ENCODE assay signal across 1 cellular context in the genomic region with DNA sequence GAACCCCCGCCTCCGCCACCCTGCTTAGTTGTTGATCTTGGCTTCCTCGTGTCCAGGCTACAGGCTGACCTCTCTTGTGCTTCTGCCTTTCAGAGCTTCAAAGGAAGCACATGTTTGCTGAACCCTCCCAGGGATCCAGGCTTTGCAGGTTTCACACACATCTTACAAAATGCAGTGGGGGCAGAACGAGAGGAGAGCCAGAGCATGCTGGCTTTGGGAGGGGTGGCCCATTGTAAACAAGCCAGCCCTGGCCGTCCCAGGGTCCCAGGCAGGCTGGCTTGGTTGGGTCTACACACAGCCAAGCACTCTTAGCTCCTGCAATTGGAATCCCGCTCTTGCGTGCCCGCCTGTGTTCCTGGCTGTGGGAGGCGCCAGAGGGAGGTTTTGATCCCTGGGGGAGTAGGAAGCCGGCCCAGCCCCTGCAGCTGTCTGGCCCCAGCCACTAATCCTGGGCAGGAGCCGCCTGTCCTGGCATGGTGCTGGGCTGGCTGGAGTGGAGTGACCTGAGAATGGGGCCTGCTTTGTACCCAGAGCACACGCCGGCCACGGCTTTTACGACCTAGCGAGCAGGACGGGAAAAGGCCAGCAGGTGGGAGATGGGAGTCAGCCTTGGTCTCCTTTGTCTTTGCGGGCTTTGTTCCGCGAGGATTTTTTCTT.
TF ChIP-seq lines count a peak whose summit lies in the region.

No MANE protein-coding gene starts in this region.

TF ChIP-seq in HepG2, 621 proteins besides CTCF, POLR2A, EP300 and RAD21 (continued from another document and continues in another):
- TF ChIP-seq, protein P1, sequence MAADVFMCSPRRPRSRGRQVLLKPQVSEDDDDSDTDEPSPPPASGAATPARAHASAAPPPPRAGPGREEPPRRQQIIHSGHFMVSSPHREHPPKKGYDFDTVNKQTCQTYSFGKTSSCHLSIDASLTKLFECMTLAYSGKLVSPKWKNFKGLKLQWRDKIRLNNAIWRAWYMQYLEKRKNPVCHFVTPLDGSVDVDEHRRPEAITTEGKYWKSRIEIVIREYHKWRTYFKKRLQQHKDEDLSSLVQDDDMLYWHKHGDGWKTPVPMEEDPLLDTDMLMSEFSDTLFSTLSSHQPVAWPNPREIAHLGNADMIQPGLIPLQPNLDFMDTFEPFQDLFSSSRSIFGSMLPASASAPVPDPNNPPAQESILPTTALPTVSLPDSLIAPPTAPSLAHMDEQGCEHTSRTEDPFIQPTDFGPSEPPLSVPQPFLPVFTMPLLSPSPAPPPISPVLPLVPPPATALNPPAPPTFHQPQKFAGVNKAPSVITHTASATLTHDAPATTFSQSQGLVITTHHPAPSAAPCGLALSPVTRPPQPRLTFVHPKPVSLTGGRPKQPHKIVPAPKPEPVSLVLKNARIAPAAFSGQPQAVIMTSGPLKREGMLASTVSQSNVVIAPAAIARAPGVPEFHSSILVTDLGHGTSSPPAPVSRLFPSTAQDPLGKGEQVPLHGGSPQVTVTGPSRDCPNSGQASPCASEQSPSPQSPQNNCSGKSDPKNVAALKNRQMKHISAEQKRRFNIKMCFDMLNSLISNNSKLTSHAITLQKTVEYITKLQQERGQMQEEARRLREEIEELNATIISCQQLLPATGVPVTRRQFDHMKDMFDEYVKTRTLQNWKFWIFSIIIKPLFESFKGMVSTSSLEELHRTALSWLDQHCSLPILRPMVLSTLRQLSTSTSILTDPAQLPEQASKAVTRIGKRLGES (CRISPR knock-in tag; IDR thresholded peaks at IDR 0.05; ENCODE audit: borderline replicate concordance), result peak; percentile 85; the same call in 1 of the 2 replicates
- TF ChIP-seq, protein P2, sequence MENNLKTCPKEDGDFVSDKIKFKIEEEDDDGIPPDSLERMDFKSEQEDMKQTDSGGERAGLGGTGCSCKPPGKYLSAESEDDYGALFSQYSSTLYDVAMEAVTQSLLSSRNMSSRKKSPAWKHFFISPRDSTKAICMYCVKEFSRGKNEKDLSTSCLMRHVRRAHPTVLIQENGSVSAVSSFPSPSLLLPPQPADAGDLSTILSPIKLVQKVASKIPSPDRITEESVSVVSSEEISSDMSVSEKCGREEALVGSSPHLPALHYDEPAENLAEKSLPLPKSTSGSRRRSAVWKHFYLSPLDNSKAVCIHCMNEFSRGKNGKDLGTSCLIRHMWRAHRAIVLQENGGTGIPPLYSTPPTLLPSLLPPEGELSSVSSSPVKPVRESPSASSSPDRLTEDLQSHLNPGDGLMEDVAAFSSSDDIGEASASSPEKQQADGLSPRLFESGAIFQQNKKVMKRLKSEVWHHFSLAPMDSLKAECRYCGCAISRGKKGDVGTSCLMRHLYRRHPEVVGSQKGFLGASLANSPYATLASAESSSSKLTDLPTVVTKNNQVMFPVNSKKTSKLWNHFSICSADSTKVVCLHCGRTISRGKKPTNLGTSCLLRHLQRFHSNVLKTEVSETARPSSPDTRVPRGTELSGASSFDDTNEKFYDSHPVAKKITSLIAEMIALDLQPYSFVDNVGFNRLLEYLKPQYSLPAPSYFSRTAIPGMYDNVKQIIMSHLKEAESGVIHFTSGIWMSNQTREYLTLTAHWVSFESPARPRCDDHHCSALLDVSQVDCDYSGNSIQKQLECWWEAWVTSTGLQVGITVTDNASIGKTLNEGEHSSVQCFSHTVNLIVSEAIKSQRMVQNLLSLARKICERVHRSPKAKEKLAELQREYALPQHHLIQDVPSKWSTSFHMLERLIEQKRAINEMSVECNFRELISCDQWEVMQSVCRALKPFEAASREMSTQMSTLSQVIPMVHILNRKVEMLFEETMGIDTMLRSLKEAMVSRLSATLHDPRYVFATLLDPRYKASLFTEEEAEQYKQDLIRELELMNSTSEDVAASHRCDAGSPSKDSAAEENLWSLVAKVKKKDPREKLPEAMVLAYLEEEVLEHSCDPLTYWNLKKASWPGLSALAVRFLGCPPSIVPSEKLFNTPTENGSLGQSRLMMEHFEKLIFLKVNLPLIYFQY (CRISPR knock-in tag; IDR thresholded peaks at IDR 0.05; ENCODE audit: borderline replicate concordance), result peak; percentile 95
- TF ChIP-seq NR2F1 (CRISPR knock-in tag; IDR thresholded peaks at IDR 0.05) (peak in 1 of 2 experiments; percentile 78; a peak in 1 of 4 replicates), KDM6A (CRISPR knock-in tag; IDR thresholded peaks at IDR 0.05; ENCODE audit: low read depth) (peak; percentile 82), ZNF550 (CRISPR knock-in tag; IDR thresholded peaks at IDR 0.05; ENCODE audit: borderline replicate concordance) (0 out of 2 replicates have a peak, but pooled peaks have one; percentile 72), JARID2 (CRISPR knock-in tag; IDR thresholded peaks at IDR 0.05; ENCODE audit: insufficient replicate concordance) (no peak), ZNF563 (CRISPR knock-in tag; IDR thresholded peaks at IDR 0.05) (peak; percentile 86; the same call in 1 of the 2 replicates), ZFP37 (CRISPR knock-in tag; IDR thresholded peaks at IDR 0.05; ENCODE audit: borderline replicate concordance) (peak; percentile 91), HNF4A (CRISPR knock-in tag; IDR thresholded peaks at IDR 0.05) (peak; percentile 88), ZNF101 (CRISPR knock-in tag; IDR thresholded peaks at IDR 0.05; ENCODE audit: borderline replicate concordance, low read depth) (0 out of 2 replicates have a peak, but pooled peaks have one; percentile 65), NCOR1 (IDR thresholded peaks at IDR 0.05; ENCODE audit: borderline replicate concordance, low read length) (peak; percentile 69; the same call in 1 of the 2 replicates), PRPF4 (IDR thresholded peaks at IDR 0.05; ENCODE audit: low read depth, low read length, poor library complexity, severe bottlenecking) (no peak), ZFP62 (CRISPR knock-in tag; IDR thresholded peaks at IDR 0.05) (no peak; the same call in 1 of the 2 replicates), KMT2A (CRISPR knock-in tag; IDR thresholded peaks at IDR 0.05) (peak; percentile 92; the same call in 1 of the 2 replicates), ZNF850 (CRISPR knock-in tag; conservative IDR thresholded peaks at IDR 0.05) (no peak), ZNF136 (CRISPR knock-in tag; IDR thresholded peaks at IDR 0.05; ENCODE audit: low read depth) (0 out of 2 replicates have a peak, but pooled peaks have one; percentile 87), ZNF138 (CRISPR knock-in tag; IDR thresholded peaks at IDR 0.05; ENCODE audit: low read depth) (peak; percentile 88), SALL1 (CRISPR knock-in tag; IDR thresholded peaks at IDR 0.05) (peak; percentile 99), AGO1 (IDR thresholded peaks at IDR 0.05; ENCODE audit: low read depth, low read length, poor library complexity, severe bottlenecking) (no peak), ZNF629 (CRISPR knock-in tag; conservative IDR thresholded peaks at IDR 0.05) (peak; percentile 70), RBM22 (optimal IDR thresholded peaks at IDR 0.05; ENCODE audit: low read length) (peak; percentile 94), ZNF816 (CRISPR knock-in tag; IDR thresholded peaks at IDR 0.05; ENCODE audit: borderline replicate concordance) (peak; percentile 58; the same call in 1 of the 2 replicates), NFIB (CRISPR knock-in tag; IDR thresholded peaks at IDR 0.05; ENCODE audit: borderline replicate concordance) (no peak), MED1 (CRISPR knock-in tag; IDR thresholded peaks at IDR 0.05) (peak; percentile 94), TARDBP (CRISPR knock-in tag; IDR thresholded peaks at IDR 0.05) (peak; percentile 100), ZFAT (CRISPR knock-in tag; conservative IDR thresholded peaks at IDR 0.05) (no peak), TEAD2 (CRISPR knock-in tag; IDR thresholded peaks at IDR 0.05) (no peak; the same call in 1 of the 2 replicates), MXI1 (IDR thresholded peaks at IDR 0.05; ENCODE audit: borderline replicate concordance, low read depth, low read length) (peak; percentile 69; the same call in 1 of the 3 replicates), KMT2B (CRISPR knock-in tag; IDR thresholded peaks at IDR 0.05) (peak; percentile 76), CCDC6 (CRISPR knock-in tag; IDR thresholded peaks at IDR 0.05) (peak; percentile 99), TOE1 (CRISPR knock-in tag; IDR thresholded peaks at IDR 0.05) (no peak; the same call in 1 of the 2 replicates), SIX4 (CRISPR knock-in tag; IDR thresholded peaks at IDR 0.05) (peak; percentile 85), ZNF263 (CRISPR knock-in tag; IDR thresholded peaks at IDR 0.05) (peak; percentile 55), ZNF672 (CRISPR knock-in tag; IDR thresholded peaks at IDR 0.05) (no peak)
- TF ChIP-seq, protein P3, sequence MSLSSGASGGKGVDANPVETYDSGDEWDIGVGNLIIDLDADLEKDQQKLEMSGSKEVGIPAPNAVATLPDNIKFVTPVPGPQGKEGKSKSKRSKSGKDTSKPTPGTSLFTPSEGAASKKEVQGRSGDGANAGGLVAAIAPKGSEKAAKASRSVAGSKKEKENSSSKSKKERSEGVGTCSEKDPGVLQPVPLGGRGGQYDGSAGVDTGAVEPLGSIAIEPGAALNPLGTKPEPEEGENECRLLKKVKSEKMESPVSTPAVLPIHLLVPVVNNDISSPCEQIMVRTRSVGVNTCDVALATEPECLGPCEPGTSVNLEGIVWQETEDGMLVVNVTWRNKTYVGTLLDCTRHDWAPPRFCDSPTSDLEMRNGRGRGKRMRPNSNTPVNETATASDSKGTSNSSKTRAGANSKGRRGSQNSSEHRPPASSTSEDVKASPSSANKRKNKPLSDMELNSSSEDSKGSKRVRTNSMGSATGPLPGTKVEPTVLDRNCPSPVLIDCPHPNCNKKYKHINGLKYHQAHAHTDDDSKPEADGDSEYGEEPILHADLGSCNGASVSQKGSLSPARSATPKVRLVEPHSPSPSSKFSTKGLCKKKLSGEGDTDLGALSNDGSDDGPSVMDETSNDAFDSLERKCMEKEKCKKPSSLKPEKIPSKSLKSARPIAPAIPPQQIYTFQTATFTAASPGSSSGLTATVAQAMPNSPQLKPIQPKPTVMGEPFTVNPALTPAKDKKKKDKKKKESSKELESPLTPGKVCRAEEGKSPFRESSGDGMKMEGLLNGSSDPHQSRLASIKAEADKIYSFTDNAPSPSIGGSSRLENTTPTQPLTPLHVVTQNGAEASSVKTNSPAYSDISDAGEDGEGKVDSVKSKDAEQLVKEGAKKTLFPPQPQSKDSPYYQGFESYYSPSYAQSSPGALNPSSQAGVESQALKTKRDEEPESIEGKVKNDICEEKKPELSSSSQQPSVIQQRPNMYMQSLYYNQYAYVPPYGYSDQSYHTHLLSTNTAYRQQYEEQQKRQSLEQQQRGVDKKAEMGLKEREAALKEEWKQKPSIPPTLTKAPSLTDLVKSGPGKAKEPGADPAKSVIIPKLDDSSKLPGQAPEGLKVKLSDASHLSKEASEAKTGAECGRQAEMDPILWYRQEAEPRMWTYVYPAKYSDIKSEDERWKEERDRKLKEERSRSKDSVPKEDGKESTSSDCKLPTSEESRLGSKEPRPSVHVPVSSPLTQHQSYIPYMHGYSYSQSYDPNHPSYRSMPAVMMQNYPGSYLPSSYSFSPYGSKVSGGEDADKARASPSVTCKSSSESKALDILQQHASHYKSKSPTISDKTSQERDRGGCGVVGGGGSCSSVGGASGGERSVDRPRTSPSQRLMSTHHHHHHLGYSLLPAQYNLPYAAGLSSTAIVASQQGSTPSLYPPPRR (CRISPR knock-in tag; IDR thresholded peaks at IDR 0.05; ENCODE audit: borderline replicate concordance), result peak; percentile 95
- TF ChIP-seq, protein P4, sequence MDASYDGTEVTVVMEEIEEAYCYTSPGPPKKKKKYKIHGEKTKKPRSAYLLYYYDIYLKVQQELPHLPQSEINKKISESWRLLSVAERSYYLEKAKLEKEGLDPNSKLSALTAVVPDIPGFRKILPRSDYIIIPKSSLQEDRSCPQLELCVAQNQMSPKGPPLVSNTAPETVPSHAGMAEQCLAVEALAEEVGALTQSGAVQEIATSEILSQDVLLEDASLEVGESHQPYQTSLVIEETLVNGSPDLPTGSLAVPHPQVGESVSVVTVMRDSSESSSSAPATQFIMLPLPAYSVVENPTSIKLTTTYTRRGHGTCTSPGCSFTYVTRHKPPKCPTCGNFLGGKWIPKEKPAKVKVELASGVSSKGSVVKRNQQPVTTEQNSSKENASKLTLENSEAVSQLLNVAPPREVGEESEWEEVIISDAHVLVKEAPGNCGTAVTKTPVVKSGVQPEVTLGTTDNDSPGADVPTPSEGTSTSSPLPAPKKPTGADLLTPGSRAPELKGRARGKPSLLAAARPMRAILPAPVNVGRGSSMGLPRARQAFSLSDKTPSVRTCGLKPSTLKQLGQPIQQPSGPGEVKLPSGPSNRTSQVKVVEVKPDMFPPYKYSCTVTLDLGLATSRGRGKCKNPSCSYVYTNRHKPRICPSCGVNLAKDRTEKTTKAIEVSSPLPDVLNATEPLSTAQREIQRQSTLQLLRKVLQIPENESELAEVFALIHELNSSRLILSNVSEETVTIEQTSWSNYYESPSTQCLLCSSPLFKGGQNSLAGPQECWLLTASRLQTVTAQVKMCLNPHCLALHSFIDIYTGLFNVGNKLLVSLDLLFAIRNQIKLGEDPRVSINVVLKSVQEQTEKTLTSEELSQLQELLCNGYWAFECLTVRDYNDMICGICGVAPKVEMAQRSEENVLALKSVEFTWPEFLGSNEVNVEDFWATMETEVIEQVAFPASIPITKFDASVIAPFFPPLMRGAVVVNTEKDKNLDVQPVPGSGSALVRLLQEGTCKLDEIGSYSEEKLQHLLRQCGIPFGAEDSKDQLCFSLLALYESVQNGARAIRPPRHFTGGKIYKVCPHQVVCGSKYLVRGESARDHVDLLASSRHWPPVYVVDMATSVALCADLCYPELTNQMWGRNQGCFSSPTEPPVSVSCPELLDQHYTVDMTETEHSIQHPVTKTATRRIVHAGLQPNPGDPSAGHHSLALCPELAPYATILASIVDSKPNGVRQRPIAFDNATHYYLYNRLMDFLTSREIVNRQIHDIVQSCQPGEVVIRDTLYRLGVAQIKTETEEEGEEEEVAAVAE (CRISPR knock-in tag; IDR thresholded peaks at IDR 0.05; ENCODE audit: borderline replicate concordance), result peak; percentile 73; the same call in 1 of the 2 replicates
- TF ChIP-seq, protein P5, sequence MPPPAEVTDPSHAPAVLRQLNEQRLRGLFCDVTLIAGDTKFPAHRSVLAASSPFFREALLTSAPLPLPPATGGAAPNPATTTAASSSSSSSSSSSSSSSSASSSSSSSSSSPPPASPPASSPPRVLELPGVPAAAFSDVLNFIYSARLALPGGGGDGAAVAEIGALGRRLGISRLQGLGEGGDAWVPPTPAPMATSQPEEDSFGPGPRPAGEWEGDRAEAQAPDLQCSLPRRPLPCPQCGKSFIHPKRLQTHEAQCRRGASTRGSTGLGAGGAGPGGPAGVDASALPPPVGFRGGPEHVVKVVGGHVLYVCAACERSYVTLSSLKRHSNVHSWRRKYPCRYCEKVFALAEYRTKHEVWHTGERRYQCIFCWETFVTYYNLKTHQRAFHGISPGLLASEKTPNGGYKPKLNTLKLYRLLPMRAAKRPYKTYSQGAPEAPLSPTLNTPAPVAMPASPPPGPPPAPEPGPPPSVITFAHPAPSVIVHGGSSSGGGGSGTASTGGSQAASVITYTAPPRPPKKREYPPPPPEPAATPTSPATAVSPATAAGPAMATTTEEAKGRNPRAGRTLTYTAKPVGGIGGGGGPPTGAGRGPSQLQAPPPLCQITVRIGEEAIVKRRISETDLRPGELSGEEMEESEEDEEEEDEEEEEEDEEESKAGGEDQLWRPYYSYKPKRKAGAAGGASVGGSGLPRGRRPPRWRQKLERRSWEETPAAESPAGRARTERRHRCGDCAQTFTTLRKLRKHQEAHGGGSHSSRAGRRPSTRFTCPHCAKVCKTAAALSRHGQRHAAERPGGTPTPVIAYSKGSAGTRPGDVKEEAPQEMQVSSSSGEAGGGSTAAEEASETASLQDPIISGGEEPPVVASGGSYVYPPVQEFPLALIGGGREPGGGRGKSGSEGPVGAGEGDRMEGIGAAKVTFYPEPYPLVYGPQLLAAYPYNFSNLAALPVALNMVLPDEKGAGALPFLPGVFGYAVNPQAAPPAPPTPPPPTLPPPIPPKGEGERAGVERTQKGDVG (CRISPR knock-in tag; IDR thresholded peaks at IDR 0.05; ENCODE audit: borderline replicate concordance), result peak; percentile 98; the same call in 1 of the 2 replicates
